In the genomic region with DNA sequence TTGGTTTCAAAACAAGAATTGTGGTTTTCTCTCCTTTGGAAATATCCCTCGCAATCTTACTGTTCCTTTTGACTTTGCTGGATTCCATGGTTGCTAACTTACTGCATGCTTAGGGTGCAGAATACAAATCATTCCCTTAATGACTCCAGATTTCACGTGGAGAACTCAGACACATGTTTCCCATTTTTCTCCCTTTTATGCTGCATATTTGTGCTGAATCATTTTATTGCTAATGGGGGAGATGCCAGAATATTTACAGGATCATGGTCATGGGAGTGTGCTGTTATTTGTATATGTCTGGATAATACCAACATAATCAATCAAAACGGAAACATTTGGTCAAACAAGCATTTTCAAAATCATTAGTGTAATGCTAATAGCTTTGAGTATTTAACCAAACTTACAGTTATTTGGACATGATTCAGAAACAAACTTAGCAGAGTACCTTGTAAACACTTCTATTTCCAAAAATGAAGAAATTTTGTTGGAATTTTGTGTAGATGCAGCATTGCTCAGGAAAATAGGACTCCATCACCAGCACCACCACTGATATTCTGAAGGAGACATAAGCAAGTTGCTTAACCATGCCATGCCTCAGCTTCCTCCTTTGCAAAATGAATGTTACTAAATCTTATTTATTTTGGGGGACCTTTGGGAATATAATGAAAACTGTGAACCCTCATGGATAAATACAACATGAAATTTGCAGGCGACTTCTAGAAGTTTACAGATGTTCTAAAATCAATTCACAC, we compare ENCODE assay signal across 1 cellular context.
TF ChIP-seq lines count a peak whose summit lies in the region.

No MANE protein-coding gene starts in this region.

TF ChIP-seq in HepG2, 621 proteins besides CTCF, POLR2A, EP300 and RAD21:
- TF ChIP-seq ZNF878 (CRISPR knock-in tag; IDR thresholded peaks at IDR 0.05) (no peak), HNRNPLL (IDR thresholded peaks at IDR 0.05; ENCODE audit: low read depth, low read length, poor library complexity, severe bottlenecking) (no peak), KMT2B (CRISPR knock-in tag; IDR thresholded peaks at IDR 0.05) (no peak), ZNF644 (CRISPR knock-in tag; IDR thresholded peaks at IDR 0.05; ENCODE audit: low read depth) (no peak)
